8 cellular contexts compared by ENCODE assay signal in genomic region chrX:74291964-74292891, GRCh38. TPM values are rescaled to one million over a fixed set of nuclear protein-coding genes. Genes with fewer than 3 reads are reported as not detected.
A peak's percentile ranks its signal among the peaks of the same experiment; 100 is the strongest.
DNase-seq lines count a peak whose midpoint lies in the region; ATAC-seq and TF ChIP-seq lines count a peak whose summit lies in the region.

No MANE protein-coding gene starts in this region.

- H3K4me3 ChIP-seq in GM12864 (ENCODE audit: low read depth, low read length) (peak overlapping the region; percentile 89), trophoblast cell (ENCODE audit: low read depth, low read length) (peak overlapping the region; percentile 81), transverse colon (peak overlapping the region; percentile 33 to 75 (median 51))

- H4K91ac ChIP-seq in trophoblast cell (ENCODE audit: low read depth, low read length) = peak overlapping the region; percentile 94

- peak overlapping the region; percentile 48 for H2AFZ ChIP-seq in trophoblast cell (ENCODE audit: insufficient read depth, low read length, poor library complexity)

- H3K18ac ChIP-seq in trophoblast cell (ENCODE audit: low read length) = peak overlapping the region; percentile 86

- H2AK5ac ChIP-seq in trophoblast cell (ENCODE audit: low read length) = peak overlapping the region; percentile 22

- DNase-seq in GM12864 (ENCODE audit: low read depth) (peak; percentile 67), NCI-H1092 treated with DMSO at 0.1 percent for 48 hours (lab: John Stamatoyannopoulos, UW) (peak; percentile 98), Right ventricle myocardium superior (peak; percentile 94), trophoblast cell (peak; percentile 83 to 84), transverse colon (peak; percentile 89)
- peak; percentile 74 for DNase-seq in activated naive CD8-positive, alpha-beta T cell treated with anti-CD3 and anti-CD28 coated beads for 36 hours

- peak overlapping the region; percentile 36 for H2BK120ac ChIP-seq in trophoblast cell (ENCODE audit: insufficient read depth, low read length, poor library complexity)

- no peaks in the 10 kb centered on the region for H3K27me3 Mint-ChIP-seq in activated naive CD8-positive, alpha-beta T cell treated with anti-CD3 and anti-CD28 coated beads for 36 hours

- H3K9ac ChIP-seq in trophoblast cell (ENCODE audit: low read length) = peak overlapping the region; percentile 98

- H3K9me3 Mint-ChIP-seq in activated naive CD8-positive, alpha-beta T cell treated with anti-CD3 and anti-CD28 coated beads for 36 hours = no peaks in the 10 kb centered on the region

- H3K79me2 ChIP-seq in trophoblast cell (ENCODE audit: control insufficient read depth, insufficient read depth, low read length, poor library complexity) = peaks cover 20% of the 10 kb centered on the region

- H3K4me2 ChIP-seq in trophoblast cell (ENCODE audit: low read length) = peak overlapping the region; percentile 98

- in situ Hi-C loops in transverse colon (cut with MboI; ENCODE audit: low pct_ligation_motif_present in 1 of 4, low pct_unique_long_range_greater_than_20kb in 1 of 4, low sequenced_read_pairs in 3 of 4) = no loop called here

- no CpG with 5 or more reads among the region's 45 CpGs for WGBS in trophoblast cell (ENCODE audit: extremely low coverage, insufficient coverage, insufficient read length)
- WGBS in transverse colon (ENCODE audit: low coverage in 1 of 2), 2 donors = 0 to 38% methylated on average over 2 to 45 of the region's 45 CpGs

- H3K4me3 Mint-ChIP-seq in activated naive CD8-positive, alpha-beta T cell treated with anti-CD3 and anti-CD28 coated beads for 36 hours = peak overlapping the region; percentile 92

- H2BK12ac ChIP-seq in trophoblast cell (ENCODE audit: low read length) = no peak overlapping the region

- H2BK5ac ChIP-seq in trophoblast cell (ENCODE audit: low read depth, low read length, poor library complexity) = peak overlapping the region; percentile 71

- TF ChIP-seq EP300 in transverse colon (IDR thresholded peaks at IDR 0.05; ENCODE audit: low read depth) = no peak

- TF ChIP-seq POLR2A in transverse colon (IDR thresholded peaks at IDR 0.05) = peak; percentile 53

- no peaks in the 10 kb centered on the region for H3K27me3 ChIP-seq in trophoblast cell (ENCODE audit: insufficient read depth, low read length)
- H3K27me3 ChIP-seq in transverse colon = no peaks in the 10 kb centered on the region

- H4K8ac ChIP-seq in trophoblast cell (ENCODE audit: low read depth, low read length) = peak overlapping the region; percentile 90

- H3K14ac ChIP-seq in trophoblast cell (ENCODE audit: low read length) = peak overlapping the region; percentile 84

- peak overlapping the region; percentile 39 for H3K4ac ChIP-seq in trophoblast cell (ENCODE audit: low read depth, low read length)

- ATAC-seq in HG02610 (IDR thresholded peaks at IDR 0.05; ENCODE audit: unreplicated experiment) = peak; percentile 93
- peak; percentile 95 for ATAC-seq in SK-N-SH treated with all-trans-retinoic acid at 6 μM for 48 hours
- peak; percentile 96 for ATAC-seq in Right ventricle myocardium superior (ENCODE audit: poor library complexity)

- TF ChIP-seq CTCF in GM12864 (IDR thresholded peaks at IDR 0.05; ENCODE audit: low read depth, low read length, missing control alignments) (peak; percentile 25), transverse colon (IDR thresholded peaks at IDR 0.05) (peak in 1 of 5 experiments; percentile 13)

- no peak overlapping the region for H3K23ac ChIP-seq in trophoblast cell (ENCODE audit: low read length)

- peaks cover 16% of the 10 kb centered on the region for H3K79me1 ChIP-seq in trophoblast cell (ENCODE audit: low read length)

- no peaks in the 10 kb centered on the region for H3K4me1 ChIP-seq in trophoblast cell (ENCODE audit: control insufficient read depth in 1 of 2, insufficient read depth in 2 of 2, low read length in 2 of 2)
- H3K4me1 ChIP-seq in transverse colon = peaks cover 0 to 3% (median 0%) of the 10 kb centered on the region in 4 donors

- intact Hi-C loops in Right ventricle myocardium superior (cut with DNase I) = no loop called here
- intact Hi-C loops in transverse colon (cut with DNase I; ENCODE audit: low total_unique reads) = no loop called here

- peak overlapping the region; percentile 98 for H3K27ac ChIP-seq in trophoblast cell (ENCODE audit: low read depth, low read length)
- peak overlapping the region; percentile 88 to 94 (median 91) for H3K27ac ChIP-seq in transverse colon

- no peaks in the 10 kb centered on the region for H3K9me3 ChIP-seq in trophoblast cell (ENCODE audit: insufficient read depth, low read depth, low read length)
- no peaks in the 10 kb centered on the region for H3K9me3 ChIP-seq in transverse colon

- H3K36me3 ChIP-seq in trophoblast cell (ENCODE audit: control insufficient read depth in 1 of 2, insufficient read depth in 2 of 2, low read length in 2 of 2) (peaks cover 0 to 2% of the 10 kb centered on the region in 2 experiments), transverse colon (no peaks in the 10 kb centered on the region)

- H3K4me1 Mint-ChIP-seq in activated naive CD8-positive, alpha-beta T cell treated with anti-CD3 and anti-CD28 coated beads for 36 hours = peaks cover 13% of the 10 kb centered on the region

- peak overlapping the region; percentile 99 for H3K27ac Mint-ChIP-seq in activated naive CD8-positive, alpha-beta T cell treated with anti-CD3 and anti-CD28 coated beads for 36 hours

- peak overlapping the region; percentile 4 for H4K12ac ChIP-seq in trophoblast cell (ENCODE audit: low read depth, low read length)

- H3K36me3 Mint-ChIP-seq in activated naive CD8-positive, alpha-beta T cell treated with anti-CD3 and anti-CD28 coated beads for 36 hours = peaks cover 19% of the 10 kb centered on the region

TF ChIP-seq in SK-N-SH treated with all-trans-retinoic acid at 6 μM for 48 hours, 23 proteins besides CTCF, POLR2A, EP300 and RAD21:
- TF ChIP-seq ZFP3 (CRISPR knock-in tag; IDR thresholded peaks at IDR 0.05) (0 out of 2 replicates have a peak, but pooled peaks have one; percentile 15), RARB (CRISPR knock-in tag; IDR thresholded peaks at IDR 0.05) (no peak), ARNTL (CRISPR knock-in tag; IDR thresholded peaks at IDR 0.05; ENCODE audit: borderline replicate concordance, low read depth) (no peak), PATZ1 (CRISPR knock-in tag; IDR thresholded peaks at IDR 0.05; ENCODE audit: borderline replicate concordance) (no peak), ZNF70 (CRISPR knock-in tag; IDR thresholded peaks at IDR 0.05) (peak; percentile 77), TCF4 (CRISPR knock-in tag; IDR thresholded peaks at IDR 0.05; ENCODE audit: borderline replicate concordance) (peak; percentile 19; the same call in 1 of the 2 replicates), CSDC2 (CRISPR knock-in tag; IDR thresholded peaks at IDR 0.05) (no peak)
TF ChIP-seq in SK-N-SH treated with all-trans-retinoic acid at 6 μM for 48 hours: peak in this region for 3.

RNA-seq across cellular contexts. Expression of gene ZCCHC13, which starts 11.8 kb away (rescaled TPM):
- not detected for total RNA-seq in activated naive CD8-positive, alpha-beta T cell treated with anti-CD3 and anti-CD28 coated beads for 36 hours
- not detected for total RNA-seq in Right ventricle myocardium superior
- polyA plus RNA-seq in trophoblast cell (2013) = not detected in 2 replicates
- total RNA-seq in transverse colon = not detected

Comparison
In these comparisons a context has a peak if more than half of its experiments do, and no peak if none do; other contexts are left out.
1. Peak in every context shown above with its lines: DNase-seq, ATAC-seq, H3K4me3 ChIP-seq and H3K27ac ChIP-seq.